In genomic region chr2:240927390-240927781, GRCh38 we compare ENCODE assay signal across 27 cellular contexts. TPM values are rescaled to one million over a fixed set of nuclear protein-coding genes. Genes with fewer than 3 reads are reported as not detected.
"Had no signal": no experiment of that assay in that cellular context is flagged by ENCODE, and none has a peak within 500 bp of the region (broad histone marks: within the 10 kb centered on the region; RNA-seq: fewer than 3 reads in every experiment).

No MANE protein-coding gene starts in this region.

- H3K4me3 ChIP-seq: body of pancreas, colonic mucosa, dorsolateral prefrontal cortex, left lung, lower lobe of right lung had no signal

- ATAC-seq: lower lobe of right lung; stimulated activated effector memory CD8-positive, alpha-beta T cell treated with anti-CD3 and anti-CD28 coated beads, Interleukin-12 subunit alpha, Interleukin-12 subunit beta, amount 100 ng/mL, for 72 hours had no signal

- H3K27ac ChIP-seq: body of pancreas, colonic mucosa, dorsolateral prefrontal cortex, heart left ventricle, lower lobe of right lung, sigmoid colon, VCaP had no signal

- DNase-seq: activated CD4-positive, alpha-beta T cell treated with anti-CD3 and anti-CD28 coated beads, Interleukin-2, amount 50 U/mL, for 48 hours; activated effector memory CD4-positive, alpha-beta T cell treated with Interleukin-2 at 50 U/mL for 16 hours; activated naive CD8-positive, alpha-beta T cell treated with anti-CD3 and anti-CD28 coated beads for 36 hours; effector memory CD4-positive, alpha-beta T cell; mesenchymal stem cell; stimulated activated CD4-positive, alpha-beta T cell treated with anti-CD3 and anti-CD28 coated beads, Interleukin-4, amount 100 ng/mL, for 24 hours; substantia nigra; T-helper 9 cell had no signal

- H3K9me3 ChIP-seq: adrenal gland, body of pancreas, colonic mucosa, left lung, lower lobe of right lung, sigmoid colon, upper lobe of left lung had no signal

- H3K4me1 ChIP-seq: colonic mucosa, left lung, lower lobe of right lung, upper lobe of left lung had no signal

- H3K36me3 ChIP-seq: adrenal gland, colonic mucosa, heart left ventricle, left lung, lower lobe of right lung, sigmoid colon, upper lobe of left lung had no signal

- H3K27me3 ChIP-seq: adrenal gland, body of pancreas, colonic mucosa, dorsolateral prefrontal cortex, left lung, upper lobe of left lung had no signal

RNA-seq across cellular contexts. Expression of gene CROCC2, which starts 21.2 kb away (rescaled TPM):
- total RNA-seq: activated naive CD4-positive, alpha-beta T cell treated with anti-CD3 and anti-CD28 coated beads for 36 hours; activated naive CD8-positive, alpha-beta T cell treated with anti-CD3 and anti-CD28 coated beads for 36 hours; epithelial cell of proximal tubule; heart left ventricle; kidney epithelial cell; mononuclear cell; myocyte; osteocyte; sigmoid colon had no signal

RNA-seq across cellular contexts. Expression of gene MAB21L4, which starts 31.4 kb away (rescaled TPM):
- total RNA-seq: activated naive CD4-positive, alpha-beta T cell treated with anti-CD3 and anti-CD28 coated beads for 36 hours; activated naive CD8-positive, alpha-beta T cell treated with anti-CD3 and anti-CD28 coated beads for 36 hours; adrenal gland; aorta; mononuclear cell; myocyte; osteocyte; posterior vena cava; sigmoid colon had no signal

RNA-seq across cellular contexts. Expression of gene AGXT, which starts 58.8 kb away (rescaled TPM):
- total RNA-seq: activated naive CD4-positive, alpha-beta T cell treated with anti-CD3 and anti-CD28 coated beads for 36 hours; activated naive CD8-positive, alpha-beta T cell treated with anti-CD3 and anti-CD28 coated beads for 36 hours; aorta; epithelial cell of proximal tubule; heart left ventricle; left lung; lower lobe of right lung; mononuclear cell; myocyte; osteocyte; posterior vena cava; sigmoid colon had no signal
